9 cellular contexts compared by ENCODE assay signal in genomic region chr2:118221952-118222594, GRCh38.
A peak's percentile ranks its signal among the peaks of the same experiment; 100 is the strongest.
DNase-seq lines count a peak whose midpoint lies in the region; ATAC-seq and TF ChIP-seq lines count a peak whose summit lies in the region.
"Had no signal": no experiment of that assay in that cellular context is flagged by ENCODE, and none has a peak within 500 bp of the region (broad histone marks: within the 10 kb centered on the region; RNA-seq: fewer than 3 reads in every experiment).

No MANE protein-coding gene starts in this region.

- intact Hi-C loops in uterus (cut with DNase I; ENCODE audit: low total_unique reads), result no loop called here

- 7% methylated on average over 5 of the region's 5 CpGs for WGBS in lung, 2 donors

- no peak overlapping the region for H3K4me3 Mint-ChIP-seq in HFFc6

- TF ChIP-seq CTCF in AG04450 (IDR thresholded peaks at IDR 0.05; ENCODE audit: low read depth, low read length) (peak; percentile 75), GM12864 (IDR thresholded peaks at IDR 0.05; ENCODE audit: low read depth, low read length, missing control alignments) (peak; percentile 67), HFFc6 (IDR thresholded peaks at IDR 0.05) (peak; percentile 86), NB4 (IDR thresholded peaks at IDR 0.05; ENCODE audit: low read depth, low read length) (peak; percentile 72), lung (IDR thresholded peaks at IDR 0.05; ENCODE audit: control extremely low read depth, extremely low read depth) (peak; percentile 34), uterus (IDR thresholded peaks at IDR 0.05) (peak; percentile 29 to 52 (median 39))

- H3K27me3 ChIP-seq in AG04450 (ENCODE audit: control insufficient read depth, insufficient read depth, low read length) (peaks cover 45% of the 10 kb centered on the region), lung (ENCODE audit: control insufficient read depth, insufficient read depth) (peaks cover 8% of the 10 kb centered on the region), uterus (peaks cover 11 to 72% of the 10 kb centered on the region in 2 donors)

- no peak overlapping the region for H3K27ac Mint-ChIP-seq in HFFc6
- H3K27ac Mint-ChIP-seq: IgD-negative memory B cell had no signal

- H3K36me3 Mint-ChIP-seq in HFFc6 (ENCODE audit: low read depth), result no peaks in the 10 kb centered on the region
- H3K36me3 Mint-ChIP-seq: IgD-negative memory B cell had no signal

- CTCF ChIA-PET in AG04450 (lab: Charles Lee), result interaction anchor here (0.5 to 4.3 kb wide), 21 partner anchors 9 to 660 kb away, joined by 3 to 61 read pairs (median 3); no protein-coding TSS in a partner anchor

- H3K4me1 ChIP-seq in lung (ENCODE audit: control insufficient read depth in 2 of 2, insufficient read depth in 2 of 2, low read length in 2 of 2), result peaks cover 0 to 6% of the 10 kb centered on the region in 2 donors
- no peaks in the 10 kb centered on the region for H3K4me1 ChIP-seq in uterus

- peaks cover 5% of the 10 kb centered on the region; the same call in 1 of the 2 replicates for H3K9me3 ChIP-seq in AG04450 (ENCODE audit: control insufficient read depth, insufficient read depth, low read length)
- H3K9me3 ChIP-seq in lung (ENCODE audit: control insufficient read depth in 2 of 2, insufficient read depth in 1 of 2, low read length in 1 of 2), result peaks cover 0 to 2% of the 10 kb centered on the region in 2 donors
- no peaks in the 10 kb centered on the region for H3K9me3 ChIP-seq in uterus

- ATAC-seq in lung (ENCODE audit: insufficient read depth, low FRiP score), result peak; percentile 89

- DNase-seq in AG04450 (ENCODE audit: low read depth, low spot score) (peak; percentile 36), GM12864 (ENCODE audit: low read depth) (no peak), HFFc6 (peak; percentile 67), NB4 (ENCODE audit: low read depth) (peak; percentile 72), SK-N-DZ (ENCODE audit: low spot score) (peak; percentile 55), dermis blood vessel endothelial cell (peak; percentile 83), lung (ENCODE audit: low spot score) (no peak), uterus (peak in 1 of 2 donors; percentile 17)

- TF ChIP-seq POLR2A in NB4 (IDR thresholded peaks at IDR 0.05; ENCODE audit: extremely low read depth, insufficient read length) (no peak), uterus (IDR thresholded peaks at IDR 0.05) (no peak)

- H3K36me3 ChIP-seq in lung (ENCODE audit: control insufficient read depth in 2 of 2, insufficient read depth in 2 of 2, low read length in 2 of 2) (no peaks in the 10 kb centered on the region), uterus (no peaks in the 10 kb centered on the region)

- H3K27me3 Mint-ChIP-seq in HFFc6 (ENCODE audit: insufficient read depth), result peaks cover 32% of the 10 kb centered on the region

- no peak overlapping the region for H3K27ac ChIP-seq in AG04450 (ENCODE audit: low read depth, low read length)
- H3K27ac ChIP-seq in lung (ENCODE audit: low read depth in 1 of 2, low read length in 1 of 2), result no peak overlapping the region
- no peak overlapping the region for H3K27ac ChIP-seq in uterus

- H3K4me3 ChIP-seq in AG04450 (ENCODE audit: low read depth, low read length), result no peak overlapping the region
- no peak overlapping the region for H3K4me3 ChIP-seq in GM12864 (ENCODE audit: low read depth, low read length)
- no peak overlapping the region for H3K4me3 ChIP-seq in NB4 (ENCODE audit: low read depth, low read length)
- H3K4me3 ChIP-seq in lung, result no peak overlapping the region
- H3K4me3 ChIP-seq in uterus, result no peak overlapping the region

- no peaks in the 10 kb centered on the region for H3K4me1 Mint-ChIP-seq in HFFc6 (ENCODE audit: low read depth)

- H3K9me3 Mint-ChIP-seq in HFFc6, result no peaks in the 10 kb centered on the region
- H3K9me3 Mint-ChIP-seq: IgD-negative memory B cell had no signal

- POLR2A ChIA-PET in AG04450 (lab: Yijun Ruan, JAX), result no interaction called here

Comparison
In these comparisons a context has a peak if more than half of its experiments do, and no peak if none do; other contexts are left out.
1. DNase-seq: peak in AG04450 (single experiment), HFFc6 (single experiment), NB4 (single experiment), SK-N-DZ (single experiment) and dermis blood vessel endothelial cell (single experiment); none in GM12864 (single experiment) and lung (single experiment).
2. CTCF ChIP-seq: peak in every context shown above with its lines; median percentile 86 in HFFc6; 75 in AG04450; 72 in NB4; 67 in GM12864; 39 in uterus; 34 in lung.